ENCODE assay signal across 1 cellular context in genomic region chr7:141097430-141097829, GRCh38.
A peak's percentile ranks its signal among the peaks of the same experiment; 100 is the strongest.
TF ChIP-seq lines count a peak whose summit lies in the region.

No MANE protein-coding gene starts in this region.

TF ChIP-seq in GM12878, 131 proteins besides CTCF, POLR2A, EP300 and RAD21:
- no peak for TF ChIP-seq IKZF1 (conservative IDR thresholded peaks at IDR 0.05)
- TF ChIP-seq, protein P1, sequence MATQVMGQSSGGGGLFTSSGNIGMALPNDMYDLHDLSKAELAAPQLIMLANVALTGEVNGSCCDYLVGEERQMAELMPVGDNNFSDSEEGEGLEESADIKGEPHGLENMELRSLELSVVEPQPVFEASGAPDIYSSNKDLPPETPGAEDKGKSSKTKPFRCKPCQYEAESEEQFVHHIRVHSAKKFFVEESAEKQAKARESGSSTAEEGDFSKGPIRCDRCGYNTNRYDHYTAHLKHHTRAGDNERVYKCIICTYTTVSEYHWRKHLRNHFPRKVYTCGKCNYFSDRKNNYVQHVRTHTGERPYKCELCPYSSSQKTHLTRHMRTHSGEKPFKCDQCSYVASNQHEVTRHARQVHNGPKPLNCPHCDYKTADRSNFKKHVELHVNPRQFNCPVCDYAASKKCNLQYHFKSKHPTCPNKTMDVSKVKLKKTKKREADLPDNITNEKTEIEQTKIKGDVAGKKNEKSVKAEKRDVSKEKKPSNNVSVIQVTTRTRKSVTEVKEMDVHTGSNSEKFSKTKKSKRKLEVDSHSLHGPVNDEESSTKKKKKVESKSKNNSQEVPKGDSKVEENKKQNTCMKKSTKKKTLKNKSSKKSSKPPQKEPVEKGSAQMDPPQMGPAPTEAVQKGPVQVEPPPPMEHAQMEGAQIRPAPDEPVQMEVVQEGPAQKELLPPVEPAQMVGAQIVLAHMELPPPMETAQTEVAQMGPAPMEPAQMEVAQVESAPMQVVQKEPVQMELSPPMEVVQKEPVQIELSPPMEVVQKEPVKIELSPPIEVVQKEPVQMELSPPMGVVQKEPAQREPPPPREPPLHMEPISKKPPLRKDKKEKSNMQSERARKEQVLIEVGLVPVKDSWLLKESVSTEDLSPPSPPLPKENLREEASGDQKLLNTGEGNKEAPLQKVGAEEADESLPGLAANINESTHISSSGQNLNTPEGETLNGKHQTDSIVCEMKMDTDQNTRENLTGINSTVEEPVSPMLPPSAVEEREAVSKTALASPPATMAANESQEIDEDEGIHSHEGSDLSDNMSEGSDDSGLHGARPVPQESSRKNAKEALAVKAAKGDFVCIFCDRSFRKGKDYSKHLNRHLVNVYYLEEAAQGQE (IDR thresholded peaks at IDR 0.05; ENCODE audit: low read depth, low read length), result peak; percentile 89
